Comparison of ENCODE assay signal across 8 cellular contexts in genomic region chr1:234925440-234926251, GRCh38.
DNase-seq lines count a peak whose midpoint lies in the region; ATAC-seq, FAIRE-seq and TF ChIP-seq lines count a peak whose summit lies in the region.

No MANE protein-coding gene starts in this region.

- H3K27me3 Mint-ChIP-seq in activated CD8-positive, alpha-beta memory T cell treated with anti-CD3 and anti-CD28 coated beads, Interleukin-2, amount 10 ng/mL, durations not matched to agents 7 days and 5 days = no peaks in the 10 kb centered on the region
- H3K27me3 Mint-ChIP-seq in osteocyte (ENCODE audit: unreplicated experiment) (no peaks in the 10 kb centered on the region), glutamatergic neuron (ENCODE audit: unreplicated experiment) (peaks cover 10% of the 10 kb centered on the region)

- H3K27me3 ChIP-seq in AG04450 (ENCODE audit: control insufficient read depth, insufficient read depth, low read length) = no peaks in the 10 kb centered on the region
- no peaks in the 10 kb centered on the region for H3K27me3 ChIP-seq in gastroesophageal sphincter

- peaks cover 2% of the 10 kb centered on the region; the same call in 1 of the 2 replicates for H3K9me3 ChIP-seq in AG04450 (ENCODE audit: control insufficient read depth, insufficient read depth, low read length)
- no peaks in the 10 kb centered on the region for H3K9me3 ChIP-seq in gastroesophageal sphincter

- TF ChIP-seq POLR2A in gastroesophageal sphincter (IDR thresholded peaks at IDR 0.05) = no peak

- TF ChIP-seq EP300 in gastroesophageal sphincter (IDR thresholded peaks at IDR 0.05) = no peak

- ATAC-seq in HG02759 (IDR thresholded peaks at IDR 0.05; ENCODE audit: unreplicated experiment) = peak; percentile 1
- peak; percentile 21 for ATAC-seq in activated CD8-positive, alpha-beta memory T cell treated with anti-CD3 and anti-CD28 coated beads, Interleukin-2, amount 10 ng/mL, durations not matched to agents 7 days and 5 days
- ATAC-seq in gastroesophageal sphincter = peak; percentile 62

- POLR2A ChIA-PET in AG04450 (lab: Yijun Ruan, JAX) = interaction anchor here (0.7 to 2.5 kb wide), 12 partner anchors 29 to 421 kb away, joined by 3 to 16 read pairs (median 4); no protein-coding TSS in a partner anchor

- peaks cover 11% of the 10 kb centered on the region for H3K36me3 Mint-ChIP-seq in activated CD8-positive, alpha-beta memory T cell treated with anti-CD3 and anti-CD28 coated beads, Interleukin-2, amount 10 ng/mL, durations not matched to agents 7 days and 5 days
- no peaks in the 10 kb centered on the region for H3K36me3 Mint-ChIP-seq in osteocyte (ENCODE audit: unreplicated experiment)
- H3K36me3 Mint-ChIP-seq in glutamatergic neuron (ENCODE audit: unreplicated experiment) = no peaks in the 10 kb centered on the region

- peaks cover 0 to 44% (median 12%) of the 10 kb centered on the region in 3 donors for H3K4me1 ChIP-seq in gastroesophageal sphincter

- CTCF ChIA-PET in AG04450 (lab: Charles Lee) = interaction anchor here (0.9 to 1.8 kb wide), 3 partner anchors 158 to 204 kb away, joined by 3 to 7 read pairs (median 3); no protein-coding TSS in a partner anchor
- CTCF ChIA-PET in activated CD8-positive, alpha-beta memory T cell treated with anti-CD3 and anti-CD28 coated beads, Interleukin-2, amount 10 ng/mL, durations not matched to agents 7 days and 5 days (lab: Charles Lee) = interaction anchor here (0.7 to 2.7 kb wide), 7 partner anchors 14 to 201 kb away, joined by 3 to 13 read pairs (median 5); no protein-coding TSS in a partner anchor

- no peak for FAIRE-seq in frontal cortex (lab: Jason Lieb, UNC)

- no peaks in the 10 kb centered on the region for H3K36me3 ChIP-seq in gastroesophageal sphincter

- no peak for TF ChIP-seq CTCF in AG04450 (IDR thresholded peaks at IDR 0.05; ENCODE audit: low read depth, low read length)
- TF ChIP-seq CTCF in gastroesophageal sphincter (IDR thresholded peaks at IDR 0.05) = no peak
- TF ChIP-seq CTCF in osteocyte (IDR thresholded peaks at IDR 0.05) = no peak
- TF ChIP-seq CTCF in glutamatergic neuron (IDR thresholded peaks at IDR 0.05; ENCODE audit: partially characterized antibody, unreplicated experiment) = no peak

- H3K4me3 ChIP-seq in AG04450 (ENCODE audit: low read depth, low read length) = no peak overlapping the region
- no peak overlapping the region for H3K4me3 ChIP-seq in gastroesophageal sphincter

- H3K27ac ChIP-seq in AG04450 (ENCODE audit: low read depth, low read length) = peak overlapping the region; percentile 94
- H3K27ac ChIP-seq in gastroesophageal sphincter = peak overlapping the region in 3 of 4 donors; percentile 63 to 67 (median 65)

- peaks cover 3% of the 10 kb centered on the region for H3K9me3 Mint-ChIP-seq in activated CD8-positive, alpha-beta memory T cell treated with anti-CD3 and anti-CD28 coated beads, Interleukin-2, amount 10 ng/mL, durations not matched to agents 7 days and 5 days (ENCODE audit: low read depth)
- H3K9me3 Mint-ChIP-seq in osteocyte (ENCODE audit: unreplicated experiment) = no peaks in the 10 kb centered on the region
- peaks cover 1% of the 10 kb centered on the region for H3K9me3 Mint-ChIP-seq in glutamatergic neuron (ENCODE audit: unreplicated experiment)

- H3K27ac Mint-ChIP-seq in activated CD8-positive, alpha-beta memory T cell treated with anti-CD3 and anti-CD28 coated beads, Interleukin-2, amount 10 ng/mL, durations not matched to agents 7 days and 5 days = peak overlapping the region; percentile 98
- H3K27ac Mint-ChIP-seq in osteocyte (ENCODE audit: unreplicated experiment) (peak overlapping the region; percentile 94), glutamatergic neuron (ENCODE audit: unreplicated experiment) (no peak overlapping the region)

- peaks cover 49% of the 10 kb centered on the region for H3K4me1 Mint-ChIP-seq in activated CD8-positive, alpha-beta memory T cell treated with anti-CD3 and anti-CD28 coated beads, Interleukin-2, amount 10 ng/mL, durations not matched to agents 7 days and 5 days
- peaks cover 55% of the 10 kb centered on the region for H3K4me1 Mint-ChIP-seq in osteocyte (ENCODE audit: unreplicated experiment)
- H3K4me1 Mint-ChIP-seq in glutamatergic neuron (ENCODE audit: low read depth, unreplicated experiment) = peaks cover 24% of the 10 kb centered on the region

- DNase-seq in AG04450 (ENCODE audit: low read depth, low spot score) = peak; percentile 97
- DNase-seq in activated CD8-positive, alpha-beta memory T cell treated with anti-CD3 and anti-CD28 coated beads, Interleukin-2, amount 10 ng/mL, durations not matched to agents 7 days and 5 days = peak; percentile 40
- DNase-seq in osteocyte (ENCODE audit: extremely low spot score, unreplicated experiment) = no peak
- no peak for DNase-seq in frontal cortex (ENCODE audit: low spot score in 2 of 2)
- DNase-seq in glutamatergic neuron = no peak
- DNase-seq in NCI-H1048 (lab: John Stamatoyannopoulos, UW) = no peak

- peak overlapping the region; percentile 71 for H3K4me3 Mint-ChIP-seq in activated CD8-positive, alpha-beta memory T cell treated with anti-CD3 and anti-CD28 coated beads, Interleukin-2, amount 10 ng/mL, durations not matched to agents 7 days and 5 days
- H3K4me3 Mint-ChIP-seq in osteocyte (ENCODE audit: unreplicated experiment) = peak overlapping the region; percentile 46
- H3K4me3 Mint-ChIP-seq in glutamatergic neuron (ENCODE audit: unreplicated experiment) = no peak overlapping the region

- 30 to 50% methylated on average over 6 to 7 of the region's 7 CpGs for WGBS in gastroesophageal sphincter (ENCODE audit: low coverage in 1 of 2), 2 donors

Comparison
In these comparisons a context has a peak if more than half of its experiments do, and no peak if none do; other contexts are left out.
1. DNase-seq: peak in AG04450 (single experiment) and activated CD8-positive, alpha-beta memory T cell treated with anti-CD3 and anti-CD28 coated beads, Interleukin-2, amount 10 ng/mL, durations not matched to agents 7 days and 5 days (single experiment); none in osteocyte (single experiment), frontal cortex (0 of 2), glutamatergic neuron (single experiment) and NCI-H1048 (single experiment).
2. ATAC-seq: peak in every context shown above with its lines; median percentile 62 in gastroesophageal sphincter; 21 in activated CD8-positive, alpha-beta memory T cell treated with anti-CD3 and anti-CD28 coated beads, Interleukin-2, amount 10 ng/mL, durations not matched to agents 7 days and 5 days; 1 in HG02759.